ENCODE assay signal across 13 cellular contexts in the genomic region with DNA sequence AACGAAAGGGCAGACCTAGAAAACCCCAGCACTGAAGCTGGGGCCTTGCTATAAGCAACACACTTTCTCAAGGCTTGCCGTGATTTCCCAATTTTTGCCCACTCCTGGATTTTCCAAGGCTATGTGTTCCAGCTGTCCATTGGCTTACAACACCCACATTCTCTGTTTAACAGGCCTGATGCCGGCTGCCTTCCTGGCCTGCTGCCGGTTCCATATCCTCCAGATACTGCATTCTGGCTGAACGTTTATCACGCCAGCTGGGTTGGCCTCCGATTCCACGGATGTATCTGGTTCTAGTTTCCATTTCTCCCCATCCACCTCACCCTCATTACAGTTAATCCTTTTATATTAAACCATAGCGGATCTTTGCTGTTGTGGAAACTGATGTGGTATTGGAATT. TPM values are rescaled to one million over a fixed set of nuclear protein-coding genes. Genes with fewer than 3 reads are reported as not detected.
A peak's percentile ranks its signal among the peaks of the same experiment; 100 is the strongest.
DNase-seq lines count a peak whose midpoint lies in the region; ATAC-seq and TF ChIP-seq lines count a peak whose summit lies in the region.
"Had no signal": no experiment of that assay in that cellular context is flagged by ENCODE, and none has a peak within 500 bp of the region (broad histone marks: within the 10 kb centered on the region; RNA-seq: fewer than 3 reads in every experiment).

No MANE protein-coding gene starts in this region.

- CTCF ChIA-PET in activated CD4-positive, alpha-beta memory T cell treated with anti-CD3 and anti-CD28 coated beads for 36 hours (lab: Charles Lee) = interaction anchor here (0.9 to 9.4 kb wide), 17 partner anchors 10 to 140 kb away, joined by 3 to 199 read pairs (median 14); no protein-coding TSS in a partner anchor
- CTCF ChIA-PET in activated CD4-positive, alpha-beta memory T cell treated with anti-CD3 and anti-CD28 coated beads, Interleukin-2, amount 10 ng/mL, durations not matched to agents 7 days and 5 days (lab: Charles Lee) = interaction anchor here (0.9 to 8.2 kb wide), 14 partner anchors 9 to 87 kb away, joined by 3 to 166 read pairs (median 14); no protein-coding TSS in a partner anchor

- H3K4me1 ChIP-seq in esophagus squamous epithelium (peaks cover 17 to 49% (median 26%) of the 10 kb centered on the region in 3 donors), uterus (peaks cover 0 to 11% of the 10 kb centered on the region in 2 donors)

- no peak for TF ChIP-seq CTCF in esophagus squamous epithelium (IDR thresholded peaks at IDR 0.05)
- no peak for TF ChIP-seq CTCF in uterus (IDR thresholded peaks at IDR 0.05)

- peaks cover 10% of the 10 kb centered on the region for H3K36me3 Mint-ChIP-seq in activated CD4-positive, alpha-beta memory T cell treated with anti-CD3 and anti-CD28 coated beads for 36 hours
- H3K36me3 Mint-ChIP-seq in activated CD4-positive, alpha-beta memory T cell treated with anti-CD3 and anti-CD28 coated beads, Interleukin-2, amount 10 ng/mL, durations not matched to agents 7 days and 5 days (ENCODE audit: low read depth) = peaks cover 14% of the 10 kb centered on the region

- H3K4me1 Mint-ChIP-seq in activated CD4-positive, alpha-beta memory T cell treated with anti-CD3 and anti-CD28 coated beads for 36 hours (ENCODE audit: low read depth) = peaks cover 66% of the 10 kb centered on the region
- H3K4me1 Mint-ChIP-seq in activated CD4-positive, alpha-beta memory T cell treated with anti-CD3 and anti-CD28 coated beads, Interleukin-2, amount 10 ng/mL, durations not matched to agents 7 days and 5 days = peaks cover 58% of the 10 kb centered on the region

- POLR2A ChIA-PET in activated CD4-positive, alpha-beta memory T cell treated with anti-CD3 and anti-CD28 coated beads for 36 hours (lab: Charles Lee) = interaction anchor here (1.2 to 2.7 kb wide), 2 partner anchors 19 kb away, joined by 4 to 31 read pairs; no protein-coding TSS in a partner anchor
- POLR2A ChIA-PET in activated CD4-positive, alpha-beta memory T cell treated with anti-CD3 and anti-CD28 coated beads, Interleukin-2, amount 10 ng/mL, durations not matched to agents 7 days and 5 days (lab: Charles Lee) = interaction anchor here (1.0 to 6.1 kb wide), 5 partner anchors 12 to 95 kb away, joined by 3 to 91 read pairs (median 26); no protein-coding TSS in a partner anchor

- H3K4me3 ChIP-seq in esophagus squamous epithelium = no peak overlapping the region
- H3K4me3 ChIP-seq in uterus = no peak overlapping the region
- H3K4me3 ChIP-seq: suprapubic skin had no signal

- H3K9me3 Mint-ChIP-seq in activated CD4-positive, alpha-beta memory T cell treated with anti-CD3 and anti-CD28 coated beads for 36 hours = no peaks in the 10 kb centered on the region
- H3K9me3 Mint-ChIP-seq in activated CD4-positive, alpha-beta memory T cell treated with anti-CD3 and anti-CD28 coated beads, Interleukin-2, amount 10 ng/mL, durations not matched to agents 7 days and 5 days = no peaks in the 10 kb centered on the region

- no peak for TF ChIP-seq POLR2A in esophagus squamous epithelium (IDR thresholded peaks at IDR 0.05)
- no peak for TF ChIP-seq POLR2A in uterus (IDR thresholded peaks at IDR 0.05)

- WGBS in esophagus squamous epithelium, 2 donors = 54 to 66% methylated on average over 8 to 9 of the region's 9 CpGs

- no peaks in the 10 kb centered on the region for H3K9me3 ChIP-seq in esophagus squamous epithelium
- H3K9me3 ChIP-seq in uterus = no peaks in the 10 kb centered on the region
- H3K9me3 ChIP-seq: suprapubic skin had no signal

- no peak for ATAC-seq in HG03196 (IDR thresholded peaks at IDR 0.05; ENCODE audit: unreplicated experiment)

- H3K27ac ChIP-seq in esophagus squamous epithelium (peak overlapping the region in 3 of 4 donors; percentile 55 to 94 (median 59)), uterus (peak overlapping the region; percentile 17 to 99)
- H3K27ac ChIP-seq: suprapubic skin had no signal

- no peaks in the 10 kb centered on the region for H3K36me3 ChIP-seq in esophagus squamous epithelium
- no peaks in the 10 kb centered on the region for H3K36me3 ChIP-seq in uterus
- H3K36me3 ChIP-seq: suprapubic skin had no signal

- no peak for DNase-seq in activated CD4-positive, alpha-beta memory T cell treated with anti-CD3 and anti-CD28 coated beads for 36 hours
- DNase-seq in activated CD4-positive, alpha-beta memory T cell treated with anti-CD3 and anti-CD28 coated beads, Interleukin-2, amount 10 ng/mL, durations not matched to agents 7 days and 5 days = no peak
- DNase-seq in esophagus squamous epithelium (lab: John Stamatoyannopoulos, UW) (no peak), myocyte (ENCODE audit: low read depth) (peak; percentile 41), uterus (peak in 1 of 2 donors; percentile 22), NCI-H526 treated with DMSO at 0.1 percent for 48 hours (lab: John Stamatoyannopoulos, UW) (no peak), HuH-7 (ENCODE audit: low spot score) (no peak)
- DNase-seq: 8988T, cortex of kidney, kidney glomerular epithelial cell, MM.1S had no signal

- no peaks in the 10 kb centered on the region for H3K27me3 Mint-ChIP-seq in activated CD4-positive, alpha-beta memory T cell treated with anti-CD3 and anti-CD28 coated beads for 36 hours
- peaks cover 8% of the 10 kb centered on the region for H3K27me3 Mint-ChIP-seq in activated CD4-positive, alpha-beta memory T cell treated with anti-CD3 and anti-CD28 coated beads, Interleukin-2, amount 10 ng/mL, durations not matched to agents 7 days and 5 days

- intact Hi-C loops in activated CD4-positive, alpha-beta memory T cell treated with anti-CD3 and anti-CD28 coated beads for 36 hours (cut with micrococcal nuclease) = loop anchor here (5.0 to 10.0 kb wide), 2 partner anchors 33 to 1141 kb away; a partner anchor contains a TSS
- intact Hi-C loops in esophagus squamous epithelium (cut with DNase I) = no loop called here
- intact Hi-C loops in uterus (cut with DNase I; ENCODE audit: low total_unique reads) = no loop called here

- H3K27ac Mint-ChIP-seq in activated CD4-positive, alpha-beta memory T cell treated with anti-CD3 and anti-CD28 coated beads for 36 hours = peak overlapping the region; percentile 51
- no peak overlapping the region for H3K27ac Mint-ChIP-seq in activated CD4-positive, alpha-beta memory T cell treated with anti-CD3 and anti-CD28 coated beads, Interleukin-2, amount 10 ng/mL, durations not matched to agents 7 days and 5 days

- H3K4me3 Mint-ChIP-seq in activated CD4-positive, alpha-beta memory T cell treated with anti-CD3 and anti-CD28 coated beads for 36 hours = no peak overlapping the region
- H3K4me3 Mint-ChIP-seq in activated CD4-positive, alpha-beta memory T cell treated with anti-CD3 and anti-CD28 coated beads, Interleukin-2, amount 10 ng/mL, durations not matched to agents 7 days and 5 days = no peak overlapping the region

- H3K27me3 ChIP-seq in esophagus squamous epithelium (no peaks in the 10 kb centered on the region), uterus (no peaks in the 10 kb centered on the region)
- H3K27me3 ChIP-seq: suprapubic skin had no signal

RNA-seq across cellular contexts. Expression of a gene that starts 1.9 kb away (rescaled TPM):
- total RNA-seq in activated CD4-positive, alpha-beta memory T cell treated with anti-CD3 and anti-CD28 coated beads for 36 hours = 10 to 100 TPM; 39.2 to 44.4 TPM
- 10 to 100 TPM; 56.9 to 60.4 TPM for total RNA-seq in activated CD4-positive, alpha-beta memory T cell treated with anti-CD3 and anti-CD28 coated beads, Interleukin-2, amount 10 ng/mL, durations not matched to agents 7 days and 5 days
- total RNA-seq in esophagus squamous epithelium = 10 to 100 TPM in 3 of 4 donors, 1 to 10 TPM in 1; 9.1 to 41.8 (median 18.9) TPM
- 36.4 and 42.1 TPM in 2 replicates for total RNA-seq in myocyte
- polyA plus RNA-seq in myocyte (2012) = 11.6 TPM
- total RNA-seq in uterus = 100 to 1,000 TPM in 2 of 4 donors, 10 to 100 TPM in 2; 34.6 to 112 (median 90.3) TPM
